In genomic region chr5:14266686-14267085, GRCh38 we compare ENCODE assay signal across 2 cellular contexts.
A peak's percentile ranks its signal among the peaks of the same experiment; 100 is the strongest.
TF ChIP-seq lines count a peak whose summit lies in the region.

No MANE protein-coding gene starts in this region.

TF ChIP-seq in A549, 52 proteins besides CTCF, POLR2A, EP300 and RAD21 (continued from another document):
- TF ChIP-seq REST (IDR thresholded peaks at IDR 0.05) (no peak), GATA3 (IDR thresholded peaks at IDR 0.05; ENCODE audit: borderline replicate concordance) (no peak), NPAS2 (CRISPR knock-in tag; IDR thresholded peaks at IDR 0.05; ENCODE audit: borderline replicate concordance) (no peak), ZNF302 (CRISPR knock-in tag; IDR thresholded peaks at IDR 0.05) (no peak), ZSCAN20 (CRISPR knock-in tag; IDR thresholded peaks at IDR 0.05) (no peak), HES2 (IDR thresholded peaks at IDR 0.05) (no peak), RARB (CRISPR knock-in tag; IDR thresholded peaks at IDR 0.05) (no peak), ESRRA (IDR thresholded peaks at IDR 0.05; ENCODE audit: borderline replicate concordance, low read length) (no peak)
TF ChIP-seq in A549: peak in this region for 0.

TF ChIP-seq in HEK293, 187 proteins besides CTCF, POLR2A, EP300 and RAD21 (continued from another document):
- TF ChIP-seq ZBTB11 (tag by site-specific recombination; conservative IDR thresholded peaks at IDR 0.05; ENCODE audit: low read depth) = 0 out of 2 replicates have a peak, but pooled peaks have one; percentile 24
TF ChIP-seq in HEK293: peak in this region for 6.
